ENCODE assay signal across 13 cellular contexts in genomic region chr12:118237908-118238307, GRCh38.
DNase-seq lines count a peak whose midpoint lies in the region; ATAC-seq and TF ChIP-seq lines count a peak whose summit lies in the region.
"Had no signal": no experiment of that assay in that cellular context is flagged by ENCODE, and none has a peak within 500 bp of the region (broad histone marks: within the 10 kb centered on the region; RNA-seq: fewer than 3 reads in every experiment).

No MANE protein-coding gene starts in this region.

- ATAC-seq in T-cell (replicated peaks in 1 of 4) (no peak), GM21528 (IDR thresholded peaks at IDR 0.05; ENCODE audit: low FRiP score, unreplicated experiment) (no peak)
- ATAC-seq: right cardiac atrium, Right ventricle myocardium inferior had no signal

- H2AFZ ChIP-seq in ACC112 (ENCODE audit: low read length, unreplicated experiment) (peak overlapping the region; percentile 23), hepatocyte (no peak overlapping the region)

- H4K20me1 ChIP-seq in hepatocyte (ENCODE audit: insufficient read depth, poor library complexity, severe bottlenecking): no peaks in the 10 kb centered on the region

- no peak for TF ChIP-seq CTCF in hepatocyte (IDR thresholded peaks at IDR 0.05; ENCODE audit: poor library complexity)

- H3K4me1 Mint-ChIP-seq in T-cell: peaks cover 0 to 14% (median 5%) of the 10 kb centered on the region in 3 donors

- no peaks in the 10 kb centered on the region for H3K27me3 Mint-ChIP-seq in T-cell

- H3K79me2 ChIP-seq in ACC112 (ENCODE audit: control insufficient read depth, insufficient read depth, low read length, unreplicated experiment) (no peaks in the 10 kb centered on the region), hepatocyte (no peaks in the 10 kb centered on the region)

- H3K4me1 ChIP-seq in ACC112 (ENCODE audit: control insufficient read depth, insufficient read depth, low read length, unreplicated experiment) (peaks cover 12% of the 10 kb centered on the region), hepatocyte (ENCODE audit: insufficient read depth) (no peaks in the 10 kb centered on the region)

- no peaks in the 10 kb centered on the region for H3K27me3 ChIP-seq in ACC112 (ENCODE audit: insufficient read depth, low read length)
- no peaks in the 10 kb centered on the region for H3K27me3 ChIP-seq in hepatocyte

- H3K9me3 Mint-ChIP-seq in T-cell: no peaks in the 10 kb centered on the region

- H3K9me3 ChIP-seq in hepatocyte (ENCODE audit: low read depth): no peaks in the 10 kb centered on the region
- H3K9me3 ChIP-seq: Caco-2 had no signal

- no peak overlapping the region for H3K4me3 Mint-ChIP-seq in T-cell

- H3K4me2 ChIP-seq in hepatocyte: no peak overlapping the region

- H3K9me2 ChIP-seq in hepatocyte (replicated peaks; ENCODE audit: insufficient read depth): no peaks in the 10 kb centered on the region

- H3K4me3 ChIP-seq in ACC112 (ENCODE audit: low read depth, low read length) (peak overlapping the region; percentile 8; the same call in 1 of the 2 replicates), hepatocyte (no peak overlapping the region)

- peak overlapping the region; percentile 69 to 74 for H3K27ac Mint-ChIP-seq in T-cell

- WGBS in hepatocyte (ENCODE audit: low lambda C conversion rate, missing lambda C conversion rate): 68% methylated on average over 1 of the region's 1 CpG

- POLR2A ChIA-PET in T-cell (lab: Charles Lee): interaction anchor here in 1 of 2 donors (0.8 kb wide), 1 partner anchor 10 kb away, joined by 3 read pairs; no protein-coding TSS in a partner anchor

- DNase-seq in EL (peak; percentile 52), T-cell (no peak), hepatocyte (ENCODE audit: low spot score) (peak; percentile 7), GDM1 (lab: John Stamatoyannopoulos, UW) (no peak), NCI-H2227 (lab: John Stamatoyannopoulos, UW; ENCODE audit: unreplicated experiment) (no peak), NCI-H510A (lab: John Stamatoyannopoulos, UW) (no peak)
- DNase-seq: activated CD4-positive, alpha-beta T cell treated with anti-CD3 and anti-CD28 coated beads for 4 hours; Caco-2; NCI-H1417; right cardiac atrium had no signal

- CTCF ChIA-PET in T-cell (lab: Charles Lee): interaction anchor here in 1 of 2 donors (0.6 kb wide), 1 partner anchor 121 kb away, joined by 3 read pairs; no protein-coding TSS in a partner anchor

- H3K36me3 ChIP-seq in ACC112 (ENCODE audit: insufficient read depth, low read length): peaks cover 21% of the 10 kb centered on the region
- H3K36me3 ChIP-seq in hepatocyte (replicated peaks; ENCODE audit: insufficient read depth, low read depth): no peaks in the 10 kb centered on the region

- H3K27ac ChIP-seq in ACC112 (ENCODE audit: low read depth, low read length) (0 out of 2 replicates have a peak overlapping the region, but pooled peaks have one; percentile 9), hepatocyte (no peak overlapping the region)

- H3K36me3 Mint-ChIP-seq in T-cell: peaks cover 51% of the 10 kb centered on the region

Comparison
In these comparisons a context has a peak if more than half of its experiments do, and no peak if none do; other contexts are left out.
1. DNase-seq: peak in EL (single experiment) and hepatocyte (single experiment); none in T-cell (0 of 34), GDM1 (single experiment), NCI-H2227 (single experiment) and NCI-H510A (single experiment).